ENCODE assay signal across 1 cellular context in the genomic region with DNA sequence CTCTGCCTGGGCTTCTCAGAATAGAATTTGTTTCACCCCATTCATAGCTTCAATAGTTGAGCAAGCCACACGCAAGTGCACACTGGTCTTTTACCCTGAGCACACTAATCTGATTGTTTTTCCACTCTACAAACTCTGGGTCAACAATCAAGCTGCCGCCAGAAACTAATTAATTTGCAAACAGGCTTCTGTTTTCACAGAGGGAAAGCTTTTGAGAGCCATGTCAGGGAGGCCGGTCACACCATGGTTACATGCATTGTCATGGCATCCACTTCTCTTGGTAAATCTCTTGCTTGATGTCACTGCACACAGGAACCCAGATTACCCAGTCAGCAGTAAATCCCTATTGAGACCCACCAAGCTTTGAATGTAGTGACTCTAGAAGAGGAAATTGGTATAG.
TF ChIP-seq lines count a peak whose summit lies in the region.

No MANE protein-coding gene starts in this region.

TF ChIP-seq in HepG2, 621 proteins besides CTCF, POLR2A, EP300 and RAD21 (continued from another document and continues in another):
- TF ChIP-seq, protein P1, sequence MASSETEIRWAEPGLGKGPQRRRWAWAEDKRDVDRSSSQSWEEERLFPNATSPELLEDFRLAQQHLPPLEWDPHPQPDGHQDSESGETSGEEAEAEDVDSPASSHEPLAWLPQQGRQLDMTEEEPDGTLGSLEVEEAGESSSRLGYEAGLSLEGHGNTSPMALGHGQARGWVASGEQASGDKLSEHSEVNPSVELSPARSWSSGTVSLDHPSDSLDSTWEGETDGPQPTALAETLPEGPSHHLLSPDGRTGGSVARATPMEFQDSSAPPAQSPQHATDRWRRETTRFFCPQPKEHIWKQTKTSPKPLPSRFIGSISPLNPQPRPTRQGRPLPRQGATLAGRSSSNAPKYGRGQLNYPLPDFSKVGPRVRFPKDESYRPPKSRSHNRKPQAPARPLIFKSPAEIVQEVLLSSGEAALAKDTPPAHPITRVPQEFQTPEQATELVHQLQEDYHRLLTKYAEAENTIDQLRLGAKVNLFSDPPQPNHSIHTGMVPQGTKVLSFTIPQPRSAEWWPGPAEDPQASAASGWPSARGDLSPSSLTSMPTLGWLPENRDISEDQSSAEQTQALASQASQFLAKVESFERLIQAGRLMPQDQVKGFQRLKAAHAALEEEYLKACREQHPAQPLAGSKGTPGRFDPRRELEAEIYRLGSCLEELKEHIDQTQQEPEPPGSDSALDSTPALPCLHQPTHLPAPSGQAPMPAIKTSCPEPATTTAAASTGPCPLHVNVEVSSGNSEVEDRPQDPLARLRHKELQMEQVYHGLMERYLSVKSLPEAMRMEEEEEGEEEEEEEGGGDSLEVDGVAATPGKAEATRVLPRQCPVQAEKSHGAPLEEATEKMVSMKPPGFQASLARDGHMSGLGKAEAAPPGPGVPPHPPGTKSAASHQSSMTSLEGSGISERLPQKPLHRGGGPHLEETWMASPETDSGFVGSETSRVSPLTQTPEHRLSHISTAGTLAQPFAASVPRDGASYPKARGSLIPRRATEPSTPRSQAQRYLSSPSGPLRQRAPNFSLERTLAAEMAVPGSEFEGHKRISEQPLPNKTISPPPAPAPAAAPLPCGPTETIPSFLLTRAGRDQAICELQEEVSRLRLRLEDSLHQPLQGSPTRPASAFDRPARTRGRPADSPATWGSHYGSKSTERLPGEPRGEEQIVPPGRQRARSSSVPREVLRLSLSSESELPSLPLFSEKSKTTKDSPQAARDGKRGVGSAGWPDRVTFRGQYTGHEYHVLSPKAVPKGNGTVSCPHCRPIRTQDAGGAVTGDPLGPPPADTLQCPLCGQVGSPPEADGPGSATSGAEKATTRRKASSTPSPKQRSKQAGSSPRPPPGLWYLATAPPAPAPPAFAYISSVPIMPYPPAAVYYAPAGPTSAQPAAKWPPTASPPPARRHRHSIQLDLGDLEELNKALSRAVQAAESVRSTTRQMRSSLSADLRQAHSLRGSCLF (CRISPR knock-in tag; IDR thresholded peaks at IDR 0.05; ENCODE audit: borderline replicate concordance): no peak
- TF ChIP-seq XRCC5 (optimal IDR thresholded peaks at IDR 0.05; ENCODE audit: low read length): no peak
- no peak for TF ChIP-seq ZNF124 (CRISPR knock-in tag; IDR thresholded peaks at IDR 0.05)
- TF ChIP-seq ZNF83 (CRISPR knock-in tag; IDR thresholded peaks at IDR 0.05; ENCODE audit: borderline replicate concordance): no peak
- no peak for TF ChIP-seq HNF4G (IDR thresholded peaks at IDR 0.05; ENCODE audit: borderline replicate concordance, low read depth, low read length)
- TF ChIP-seq HNF4G (CRISPR knock-in tag; IDR thresholded peaks at IDR 0.05; ENCODE audit: borderline replicate concordance, low read depth): no peak
- no peak for TF ChIP-seq NBN (conservative IDR thresholded peaks at IDR 0.05)
- no peak for TF ChIP-seq RELA (CRISPR knock-in tag; IDR thresholded peaks at IDR 0.05)
- TF ChIP-seq HNRNPLL (IDR thresholded peaks at IDR 0.05; ENCODE audit: low read depth, low read length, poor library complexity, severe bottlenecking): no peak
- TF ChIP-seq, protein P2, sequence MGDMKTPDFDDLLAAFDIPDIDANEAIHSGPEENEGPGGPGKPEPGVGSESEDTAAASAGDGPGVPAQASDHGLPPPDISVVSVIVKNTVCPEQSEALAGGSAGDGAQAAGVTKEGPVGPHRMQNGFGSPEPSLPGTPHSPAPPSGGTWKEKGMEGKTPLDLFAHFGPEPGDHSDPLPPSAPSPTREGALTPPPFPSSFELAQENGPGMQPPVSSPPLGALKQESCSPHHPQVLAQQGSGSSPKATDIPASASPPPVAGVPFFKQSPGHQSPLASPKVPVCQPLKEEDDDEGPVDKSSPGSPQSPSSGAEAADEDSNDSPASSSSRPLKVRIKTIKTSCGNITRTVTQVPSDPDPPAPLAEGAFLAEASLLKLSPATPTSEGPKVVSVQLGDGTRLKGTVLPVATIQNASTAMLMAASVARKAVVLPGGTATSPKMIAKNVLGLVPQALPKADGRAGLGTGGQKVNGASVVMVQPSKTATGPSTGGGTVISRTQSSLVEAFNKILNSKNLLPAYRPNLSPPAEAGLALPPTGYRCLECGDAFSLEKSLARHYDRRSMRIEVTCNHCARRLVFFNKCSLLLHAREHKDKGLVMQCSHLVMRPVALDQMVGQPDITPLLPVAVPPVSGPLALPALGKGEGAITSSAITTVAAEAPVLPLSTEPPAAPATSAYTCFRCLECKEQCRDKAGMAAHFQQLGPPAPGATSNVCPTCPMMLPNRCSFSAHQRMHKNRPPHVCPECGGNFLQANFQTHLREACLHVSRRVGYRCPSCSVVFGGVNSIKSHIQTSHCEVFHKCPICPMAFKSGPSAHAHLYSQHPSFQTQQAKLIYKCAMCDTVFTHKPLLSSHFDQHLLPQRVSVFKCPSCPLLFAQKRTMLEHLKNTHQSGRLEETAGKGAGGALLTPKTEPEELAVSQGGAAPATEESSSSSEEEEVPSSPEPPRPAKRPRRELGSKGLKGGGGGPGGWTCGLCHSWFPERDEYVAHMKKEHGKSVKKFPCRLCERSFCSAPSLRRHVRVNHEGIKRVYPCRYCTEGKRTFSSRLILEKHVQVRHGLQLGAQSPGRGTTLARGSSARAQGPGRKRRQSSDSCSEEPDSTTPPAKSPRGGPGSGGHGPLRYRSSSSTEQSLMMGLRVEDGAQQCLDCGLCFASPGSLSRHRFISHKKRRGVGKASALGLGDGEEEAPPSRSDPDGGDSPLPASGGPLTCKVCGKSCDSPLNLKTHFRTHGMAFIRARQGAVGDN (CRISPR knock-in tag; IDR thresholded peaks at IDR 0.05): no peak
- TF ChIP-seq LCORL (IDR thresholded peaks at IDR 0.05): no peak
- no peak for TF ChIP-seq LCORL (CRISPR knock-in tag; IDR thresholded peaks at IDR 0.05)
- no peak for TF ChIP-seq MYC (CRISPR knock-in tag; IDR thresholded peaks at IDR 0.05; ENCODE audit: borderline replicate concordance)
- TF ChIP-seq FIP1L1 (IDR thresholded peaks at IDR 0.05; ENCODE audit: borderline replicate concordance, insufficient read depth, low read depth, low read length): no peak
- TF ChIP-seq ZNF672 (CRISPR knock-in tag; IDR thresholded peaks at IDR 0.05): no peak
- TF ChIP-seq, protein P3, sequence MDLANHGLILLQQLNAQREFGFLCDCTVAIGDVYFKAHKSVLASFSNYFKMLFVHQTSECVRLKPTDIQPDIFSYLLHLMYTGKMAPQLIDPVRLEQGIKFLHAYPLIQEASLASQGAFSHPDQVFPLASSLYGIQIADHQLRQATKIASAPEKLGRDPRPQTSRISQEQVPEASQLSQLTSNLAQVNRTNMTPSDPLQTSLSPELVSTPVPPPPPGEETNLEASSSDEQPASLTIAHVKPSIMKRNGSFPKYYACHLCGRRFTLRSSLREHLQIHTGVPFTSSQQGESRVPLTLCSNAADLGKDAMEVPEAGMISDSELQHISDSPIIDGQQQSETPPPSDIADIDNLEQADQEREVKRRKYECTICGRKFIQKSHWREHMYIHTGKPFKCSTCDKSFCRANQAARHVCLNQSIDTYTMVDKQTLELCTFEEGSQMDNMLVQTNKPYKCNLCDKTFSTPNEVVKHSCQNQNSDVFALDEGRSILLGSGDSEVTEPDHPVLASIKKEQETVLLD (CRISPR knock-in tag; IDR thresholded peaks at IDR 0.05; ENCODE audit: low read depth): no peak
- peak; percentile 78 for TF ChIP-seq ISL2 (CRISPR knock-in tag; IDR thresholded peaks at IDR 0.05)
- no peak for TF ChIP-seq EEA1 (CRISPR knock-in tag; IDR thresholded peaks at IDR 0.05; ENCODE audit: borderline replicate concordance)
- no peak for TF ChIP-seq CBX2 (IDR thresholded peaks at IDR 0.05; ENCODE audit: low read depth, low read length)
- no peak for TF ChIP-seq CBX2 (CRISPR knock-in tag; IDR thresholded peaks at IDR 0.05; ENCODE audit: low read depth)
- no peak for TF ChIP-seq RARA (CRISPR knock-in tag; IDR thresholded peaks at IDR 0.05)
- no peak for TF ChIP-seq CHCHD3 (CRISPR knock-in tag; IDR thresholded peaks at IDR 0.05)
- no peak for TF ChIP-seq PHF5A (CRISPR knock-in tag; IDR thresholded peaks at IDR 0.05; ENCODE audit: low read depth, unreplicated experiment)
- no peak for TF ChIP-seq ZNF678 (CRISPR knock-in tag; IDR thresholded peaks at IDR 0.05)
- TF ChIP-seq, protein P4, sequence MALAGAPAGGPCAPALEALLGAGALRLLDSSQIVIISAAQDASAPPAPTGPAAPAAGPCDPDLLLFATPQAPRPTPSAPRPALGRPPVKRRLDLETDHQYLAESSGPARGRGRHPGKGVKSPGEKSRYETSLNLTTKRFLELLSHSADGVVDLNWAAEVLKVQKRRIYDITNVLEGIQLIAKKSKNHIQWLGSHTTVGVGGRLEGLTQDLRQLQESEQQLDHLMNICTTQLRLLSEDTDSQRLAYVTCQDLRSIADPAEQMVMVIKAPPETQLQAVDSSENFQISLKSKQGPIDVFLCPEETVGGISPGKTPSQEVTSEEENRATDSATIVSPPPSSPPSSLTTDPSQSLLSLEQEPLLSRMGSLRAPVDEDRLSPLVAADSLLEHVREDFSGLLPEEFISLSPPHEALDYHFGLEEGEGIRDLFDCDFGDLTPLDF (CRISPR knock-in tag; IDR thresholded peaks at IDR 0.05): no peak
- TF ChIP-seq, protein P5, sequence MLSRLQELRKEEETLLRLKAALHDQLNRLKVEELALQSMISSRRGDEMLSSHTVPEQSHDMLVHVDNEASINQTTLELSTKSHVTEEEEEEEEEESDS (CRISPR knock-in tag; IDR thresholded peaks at IDR 0.05; ENCODE audit: borderline replicate concordance): no peak
- TF ChIP-seq, protein P6, sequence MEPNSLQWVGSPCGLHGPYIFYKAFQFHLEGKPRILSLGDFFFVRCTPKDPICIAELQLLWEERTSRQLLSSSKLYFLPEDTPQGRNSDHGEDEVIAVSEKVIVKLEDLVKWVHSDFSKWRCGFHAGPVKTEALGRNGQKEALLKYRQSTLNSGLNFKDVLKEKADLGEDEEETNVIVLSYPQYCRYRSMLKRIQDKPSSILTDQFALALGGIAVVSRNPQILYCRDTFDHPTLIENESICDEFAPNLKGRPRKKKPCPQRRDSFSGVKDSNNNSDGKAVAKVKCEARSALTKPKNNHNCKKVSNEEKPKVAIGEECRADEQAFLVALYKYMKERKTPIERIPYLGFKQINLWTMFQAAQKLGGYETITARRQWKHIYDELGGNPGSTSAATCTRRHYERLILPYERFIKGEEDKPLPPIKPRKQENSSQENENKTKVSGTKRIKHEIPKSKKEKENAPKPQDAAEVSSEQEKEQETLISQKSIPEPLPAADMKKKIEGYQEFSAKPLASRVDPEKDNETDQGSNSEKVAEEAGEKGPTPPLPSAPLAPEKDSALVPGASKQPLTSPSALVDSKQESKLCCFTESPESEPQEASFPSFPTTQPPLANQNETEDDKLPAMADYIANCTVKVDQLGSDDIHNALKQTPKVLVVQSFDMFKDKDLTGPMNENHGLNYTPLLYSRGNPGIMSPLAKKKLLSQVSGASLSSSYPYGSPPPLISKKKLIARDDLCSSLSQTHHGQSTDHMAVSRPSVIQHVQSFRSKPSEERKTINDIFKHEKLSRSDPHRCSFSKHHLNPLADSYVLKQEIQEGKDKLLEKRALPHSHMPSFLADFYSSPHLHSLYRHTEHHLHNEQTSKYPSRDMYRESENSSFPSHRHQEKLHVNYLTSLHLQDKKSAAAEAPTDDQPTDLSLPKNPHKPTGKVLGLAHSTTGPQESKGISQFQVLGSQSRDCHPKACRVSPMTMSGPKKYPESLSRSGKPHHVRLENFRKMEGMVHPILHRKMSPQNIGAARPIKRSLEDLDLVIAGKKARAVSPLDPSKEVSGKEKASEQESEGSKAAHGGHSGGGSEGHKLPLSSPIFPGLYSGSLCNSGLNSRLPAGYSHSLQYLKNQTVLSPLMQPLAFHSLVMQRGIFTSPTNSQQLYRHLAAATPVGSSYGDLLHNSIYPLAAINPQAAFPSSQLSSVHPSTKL (CRISPR knock-in tag; IDR thresholded peaks at IDR 0.05): peak; percentile 60; the same call in 1 of the 2 replicates
- peak; percentile 53 to 72 for TF ChIP-seq MAFK (conservative IDR thresholded peaks at IDR 0.05 in 1 of 2, IDR thresholded peaks at IDR 0.05 in 1 of 2; ENCODE audit: low read length in 2 of 2)
- TF ChIP-seq AGO2 (optimal IDR thresholded peaks at IDR 0.05; ENCODE audit: low read depth, low read length): no peak
- TF ChIP-seq, protein P7, sequence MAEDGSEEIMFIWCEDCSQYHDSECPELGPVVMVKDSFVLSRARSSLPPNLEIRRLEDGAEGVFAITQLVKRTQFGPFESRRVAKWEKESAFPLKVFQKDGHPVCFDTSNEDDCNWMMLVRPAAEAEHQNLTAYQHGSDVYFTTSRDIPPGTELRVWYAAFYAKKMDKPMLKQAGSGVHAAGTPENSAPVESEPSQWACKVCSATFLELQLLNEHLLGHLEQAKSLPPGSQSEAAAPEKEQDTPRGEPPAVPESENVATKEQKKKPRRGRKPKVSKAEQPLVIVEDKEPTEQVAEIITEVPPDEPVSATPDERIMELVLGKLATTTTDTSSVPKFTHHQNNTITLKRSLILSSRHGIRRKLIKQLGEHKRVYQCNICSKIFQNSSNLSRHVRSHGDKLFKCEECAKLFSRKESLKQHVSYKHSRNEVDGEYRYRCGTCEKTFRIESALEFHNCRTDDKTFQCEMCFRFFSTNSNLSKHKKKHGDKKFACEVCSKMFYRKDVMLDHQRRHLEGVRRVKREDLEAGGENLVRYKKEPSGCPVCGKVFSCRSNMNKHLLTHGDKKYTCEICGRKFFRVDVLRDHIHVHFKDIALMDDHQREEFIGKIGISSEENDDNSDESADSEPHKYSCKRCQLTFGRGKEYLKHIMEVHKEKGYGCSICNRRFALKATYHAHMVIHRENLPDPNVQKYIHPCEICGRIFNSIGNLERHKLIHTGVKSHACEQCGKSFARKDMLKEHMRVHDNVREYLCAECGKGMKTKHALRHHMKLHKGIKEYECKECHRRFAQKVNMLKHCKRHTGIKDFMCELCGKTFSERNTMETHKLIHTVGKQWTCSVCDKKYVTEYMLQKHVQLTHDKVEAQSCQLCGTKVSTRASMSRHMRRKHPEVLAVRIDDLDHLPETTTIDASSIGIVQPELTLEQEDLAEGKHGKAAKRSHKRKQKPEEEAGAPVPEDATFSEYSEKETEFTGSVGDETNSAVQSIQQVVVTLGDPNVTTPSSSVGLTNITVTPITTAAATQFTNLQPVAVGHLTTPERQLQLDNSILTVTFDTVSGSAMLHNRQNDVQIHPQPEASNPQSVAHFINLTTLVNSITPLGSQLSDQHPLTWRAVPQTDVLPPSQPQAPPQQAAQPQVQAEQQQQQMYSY (CRISPR knock-in tag; IDR thresholded peaks at IDR 0.05): no peak
- TF ChIP-seq ZSCAN9 (CRISPR knock-in tag; IDR thresholded peaks at IDR 0.05; ENCODE audit: borderline replicate concordance): no peak
- TF ChIP-seq JUND (CRISPR knock-in tag; IDR thresholded peaks at IDR 0.05): no peak
- TF ChIP-seq ADNP (CRISPR knock-in tag; IDR thresholded peaks at IDR 0.05): no peak
- TF ChIP-seq, protein P8, sequence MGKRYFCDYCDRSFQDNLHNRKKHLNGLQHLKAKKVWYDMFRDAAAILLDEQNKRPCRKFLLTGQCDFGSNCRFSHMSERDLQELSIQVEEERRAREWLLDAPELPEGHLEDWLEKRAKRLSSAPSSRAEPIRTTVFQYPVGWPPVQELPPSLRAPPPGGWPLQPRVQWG (CRISPR knock-in tag; IDR thresholded peaks at IDR 0.05; ENCODE audit: borderline replicate concordance, low read depth): no peak
- 0 out of 2 replicates have a peak, but pooled peaks have one; percentile 43 for TF ChIP-seq HOXD1 (CRISPR knock-in tag; IDR thresholded peaks at IDR 0.05)
- TF ChIP-seq TAF15 (IDR thresholded peaks at IDR 0.05; ENCODE audit: low read depth, low read length, poor library complexity, severe bottlenecking): no peak
- no peak for TF ChIP-seq JDP2 (CRISPR knock-in tag; IDR thresholded peaks at IDR 0.05; ENCODE audit: borderline replicate concordance)
